Comparison of ENCODE assay signal across 9 cellular contexts in genomic region chr1:1677718-1678580, GRCh38. TPM values are rescaled to one million over a fixed set of nuclear protein-coding genes. Genes with fewer than 3 reads are reported as not detected.
DNase-seq lines count a peak whose midpoint lies in the region; ATAC-seq and TF ChIP-seq lines count a peak whose summit lies in the region.
"Had no signal": no experiment of that assay in that cellular context is flagged by ENCODE, and none has a peak within 500 bp of the region (broad histone marks: within the 10 kb centered on the region; RNA-seq: fewer than 3 reads in every experiment).

No MANE protein-coding gene starts in this region.

- peak; percentile 43 for ATAC-seq in GM18870 (IDR thresholded peaks at IDR 0.05; ENCODE audit: unreplicated experiment)
- ATAC-seq in HG02970 (IDR thresholded peaks at IDR 0.05; ENCODE audit: low FRiP score, unreplicated experiment), result peak; percentile 53
- ATAC-seq in activated CD4-positive, CD25-positive, alpha-beta regulatory T cell treated with anti-CD3 and anti-CD28 coated beads, Interleukin-2, amount 50 U/mL, for 24 hours, result peak; percentile 67 to 73

- peaks cover 16% of the 10 kb centered on the region for H3K4me1 Mint-ChIP-seq in endodermal cell

- H3K9me3 ChIP-seq in endodermal cell (ENCODE audit: control insufficient read depth, low read length) (no peaks in the 10 kb centered on the region), prostate gland (no peaks in the 10 kb centered on the region)

- H3K4me3 Mint-ChIP-seq in endodermal cell, result no peak overlapping the region

- no peaks in the 10 kb centered on the region for H3K27me3 Mint-ChIP-seq in endodermal cell (ENCODE audit: insufficient read depth)

- H3K36me3 ChIP-seq in endodermal cell (ENCODE audit: control insufficient read depth, insufficient read depth, low read length) (peaks cover 4% of the 10 kb centered on the region), prostate gland (no peaks in the 10 kb centered on the region)

- peak overlapping the region; percentile 90 for H3K27ac Mint-ChIP-seq in endodermal cell

- no peaks in the 10 kb centered on the region for H3K9me3 Mint-ChIP-seq in endodermal cell

- no peak overlapping the region for H3K27ac ChIP-seq in endodermal cell (ENCODE audit: low read depth, low read length)
- no peak overlapping the region for H3K27ac ChIP-seq in prostate gland

- H3K4me3 ChIP-seq in endodermal cell (ENCODE audit: low read length) (no peak overlapping the region), prostate gland (no peak overlapping the region)

- 94% methylated on average over 35 to 39 of the region's 39 CpGs for WGBS in endodermal cell (ENCODE audit: insufficient coverage in 1 of 2, insufficient read length in 1 of 2), 2 experiments
- whole genome bisulfite sequencing in prostate gland, result 84% methylated on average over 39 of the region's 39 CpGs

- no peaks in the 10 kb centered on the region for H3K4me1 ChIP-seq in endodermal cell (ENCODE audit: control insufficient read depth, insufficient read depth, low read length)
- H3K4me1 ChIP-seq in prostate gland (replicated peaks), result no peaks in the 10 kb centered on the region

- TF ChIP-seq CTCF in endodermal cell (conservative IDR thresholded peaks at IDR 0.05), result no peak
- TF ChIP-seq CTCF in prostate gland (IDR thresholded peaks at IDR 0.05), result no peak

- H3K9ac ChIP-seq in endodermal cell (ENCODE audit: extremely low read depth, low read length, poor library complexity, severe bottlenecking), result no peak overlapping the region

- peaks cover 25% of the 10 kb centered on the region for H3K36me3 Mint-ChIP-seq in endodermal cell (ENCODE audit: low read depth)

- TF ChIP-seq POLR2A in prostate gland (IDR thresholded peaks at IDR 0.05), result no peak

- no peaks in the 10 kb centered on the region for H3K27me3 ChIP-seq in endodermal cell (ENCODE audit: control insufficient read depth, insufficient read depth, low read length, poor library complexity, severe bottlenecking)
- H3K27me3 ChIP-seq in prostate gland (replicated peaks; ENCODE audit: insufficient read depth), result no peaks in the 10 kb centered on the region

- DNase-seq in endodermal cell (no peak), NCI-H187 treated with DMSO at 0.1 percent for 48 hours (lab: John Stamatoyannopoulos, UW) (no peak), NCI-H2171 (lab: John Stamatoyannopoulos, UW) (no peak), prostate gland (ENCODE audit: low spot score) (no peak)
- DNase-seq in stimulated activated CD8-positive, alpha-beta memory T cell treated with anti-CD3 and anti-CD28 coated beads, Interleukin-12 subunit alpha, Interleukin-12 subunit beta, amount 100 ng/mL, for 1 hour (ENCODE audit: low read depth), result peak; percentile 33

- intact Hi-C loops in prostate gland (cut with DNase I), result loop anchor here (10.0 kb wide), 1 partner anchor 53 kb away; no protein-coding TSS in a partner anchor

RNA-seq across cellular contexts. Expression of gene SLC35E2B, which starts 14.6 kb away (rescaled TPM):
- total RNA-seq in endodermal cell (10 to 100 TPM; 51.2 to 56.9 TPM), prostate gland (10 to 100 TPM; 40.3 to 67.1 TPM)
- 75.3 TPM for polyA plus RNA-seq in endodermal cell (2013, experiment 1 of 2)
- 64.2 TPM for polyA plus RNA-seq in endodermal cell (2013, experiment 2 of 2)

RNA-seq across cellular contexts. Expression of gene CDK11B, which starts 19.1 kb away (rescaled TPM):
- 10 to 100 TPM; 31.8 to 33.6 TPM for total RNA-seq in endodermal cell
- 42.7 TPM for polyA plus RNA-seq in endodermal cell (2013, experiment 1 of 2)
- polyA plus RNA-seq in endodermal cell (2013, experiment 2 of 2), result 37.7 TPM
- total RNA-seq in prostate gland, result 10 to 100 TPM; 15.0 to 31.2 TPM

RNA-seq across cellular contexts. Expression of gene MMP23B, which starts 46.0 kb away (rescaled TPM):
- 10 to 100 TPM; 14.7 to 19.9 TPM for total RNA-seq in endodermal cell
- polyA plus RNA-seq in endodermal cell (2013, experiment 1 of 2), result 10.1 TPM
- 10.4 TPM for polyA plus RNA-seq in endodermal cell (2013, experiment 2 of 2)
- total RNA-seq in prostate gland, result 10 to 100 TPM in 1 of 2 donors, 1 to 10 TPM in 1; 4.4 to 55.4 TPM
- total RNA-seq: M059J had no signal

RNA-seq across cellular contexts. Expression of gene CDK11A, which starts 46.2 kb away (rescaled TPM):
- total RNA-seq in endodermal cell (10 to 100 TPM; 61.0 to 62.1 TPM), prostate gland (10 to 100 TPM; 31.1 to 47.4 TPM)
- 43.3 TPM for polyA plus RNA-seq in endodermal cell (2013, experiment 1 of 2)
- 36.0 TPM for polyA plus RNA-seq in endodermal cell (2013, experiment 2 of 2)
